In the genomic region with DNA sequence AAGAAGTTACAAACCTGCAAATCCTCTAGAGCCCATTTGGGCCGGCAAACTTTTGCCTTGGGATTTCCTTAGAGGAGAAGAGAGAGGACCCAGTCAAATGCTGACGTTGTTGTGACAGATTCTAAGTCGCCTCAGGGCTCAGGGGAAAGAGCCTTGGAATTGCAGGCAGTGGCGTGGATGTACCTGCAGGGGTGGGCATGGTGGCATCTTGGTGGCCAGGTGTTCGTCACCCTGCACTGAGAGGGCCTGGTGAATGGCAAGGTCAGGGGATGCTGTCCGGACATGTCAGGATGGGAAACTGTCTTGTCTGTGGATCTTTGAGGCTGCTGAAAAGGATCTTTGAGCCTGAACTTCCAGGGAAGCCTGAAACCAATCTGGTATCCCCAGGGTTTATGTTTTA, we compare ENCODE assay signal across 17 cellular contexts.
"Had no signal": no experiment of that assay in that cellular context is flagged by ENCODE, and none has a peak within 500 bp of the region (broad histone marks: within the 10 kb centered on the region; RNA-seq: fewer than 3 reads in every experiment).

No MANE protein-coding gene starts in this region.

- DNase-seq: activated CD4-positive, alpha-beta T cell treated with anti-CD3 and anti-CD28 coated beads for 1 hour; activated CD8-positive, alpha-beta memory T cell treated with anti-CD3 and anti-CD28 coated beads for 24 hours; activated CD8-positive, alpha-beta memory T cell treated with anti-CD3 and anti-CD28 coated beads, Interleukin-2, amount 50 U/mL, for 48 hours; activated effector memory CD4-positive, alpha-beta T cell treated with anti-CD3 and anti-CD28 coated beads, Interleukin-2, amount 50 U/mL, for 16 hours; activated naive CD4-positive, alpha-beta T cell treated with anti-CD3 and anti-CD28 coated beads, Interleukin-2, amount 50 U/mL, for 16 hours; activated T-cell treated with anti-CD3 and anti-CD28 coated beads, Interleukin-2, amount 50 U/mL, for 48 hours; cerebellar nuclear complex; effector CD8-positive, alpha-beta T cell; heart right ventricle; stimulated activated CD4-positive, alpha-beta T cell treated with anti-CD3 and anti-CD28 coated beads, Interleukin-15, amount 100 ng/mL, for 24 hours; stimulated activated CD4-positive, alpha-beta T cell treated with anti-CD3 and anti-CD28 coated beads, Interleukin-2, amount 100 ng/mL, for 48 hours; T-helper 2 cell had no signal

- H3K27me3 ChIP-seq: ascending aorta, esophagus muscularis mucosa, heart right ventricle, tibial nerve had no signal

- H3K27ac ChIP-seq: ascending aorta, heart right ventricle, tibial nerve, VCaP had no signal

- H3K36me3 ChIP-seq: ascending aorta, esophagus muscularis mucosa, heart right ventricle, tibial nerve had no signal

- H3K9me3 ChIP-seq: ascending aorta, esophagus muscularis mucosa, heart right ventricle, tibial nerve had no signal

- H3K4me3 ChIP-seq: ascending aorta, esophagus muscularis mucosa, heart right ventricle, skin epidermis, tibial nerve had no signal

- H3K4me1 ChIP-seq: ascending aorta had no signal

- ATAC-seq: heart right ventricle had no signal
